ENCODE assay signal across 1 cellular context in genomic region chr1:102937401-102937800, GRCh38.
TF ChIP-seq lines count a peak whose summit lies in the region.

No MANE protein-coding gene starts in this region.

TF ChIP-seq in H1, 55 proteins besides CTCF, POLR2A, EP300 and RAD21 (continued from another document):
- TF ChIP-seq MAX (IDR thresholded peaks at IDR 0.05), result no peak
- no peak for TF ChIP-seq CREB1 (IDR thresholded peaks at IDR 0.05)
- no peak for TF ChIP-seq HDAC2 (IDR thresholded peaks at IDR 0.05; ENCODE audit: borderline replicate concordance in 1 of 2, low read depth in 2 of 2, low read length in 2 of 2)
- no peak for TF ChIP-seq SP2 (IDR thresholded peaks at IDR 0.05; ENCODE audit: low read length)
- TF ChIP-seq CBX5 (IDR thresholded peaks at IDR 0.05; ENCODE audit: low read depth, low read length), result no peak
- no peak for TF ChIP-seq FOSL1 (IDR thresholded peaks at IDR 0.05; ENCODE audit: insufficient read depth, low read depth, low read length)
- TF ChIP-seq KDM5A (IDR thresholded peaks at IDR 0.05; ENCODE audit: low read length), result no peak
- TF ChIP-seq CHD1 (IDR thresholded peaks at IDR 0.05; ENCODE audit: low read depth, low read length), result no peak
- no peak for TF ChIP-seq E2F6 (IDR thresholded peaks at IDR 0.05)
- no peak for TF ChIP-seq SIRT6 (IDR thresholded peaks at IDR 0.05; ENCODE audit: low read length)
- TF ChIP-seq RFX5 (IDR thresholded peaks at IDR 0.05; ENCODE audit: borderline replicate concordance, low read depth, low read length), result no peak
- no peak for TF ChIP-seq BACH1 (IDR thresholded peaks at IDR 0.05; ENCODE audit: low read length)
- TF ChIP-seq JUND (IDR thresholded peaks at IDR 0.05; ENCODE audit: low read length), result no peak
TF ChIP-seq in H1: peak in this region for 0.
